ENCODE assay signal across 1 cellular context in the genomic region with DNA sequence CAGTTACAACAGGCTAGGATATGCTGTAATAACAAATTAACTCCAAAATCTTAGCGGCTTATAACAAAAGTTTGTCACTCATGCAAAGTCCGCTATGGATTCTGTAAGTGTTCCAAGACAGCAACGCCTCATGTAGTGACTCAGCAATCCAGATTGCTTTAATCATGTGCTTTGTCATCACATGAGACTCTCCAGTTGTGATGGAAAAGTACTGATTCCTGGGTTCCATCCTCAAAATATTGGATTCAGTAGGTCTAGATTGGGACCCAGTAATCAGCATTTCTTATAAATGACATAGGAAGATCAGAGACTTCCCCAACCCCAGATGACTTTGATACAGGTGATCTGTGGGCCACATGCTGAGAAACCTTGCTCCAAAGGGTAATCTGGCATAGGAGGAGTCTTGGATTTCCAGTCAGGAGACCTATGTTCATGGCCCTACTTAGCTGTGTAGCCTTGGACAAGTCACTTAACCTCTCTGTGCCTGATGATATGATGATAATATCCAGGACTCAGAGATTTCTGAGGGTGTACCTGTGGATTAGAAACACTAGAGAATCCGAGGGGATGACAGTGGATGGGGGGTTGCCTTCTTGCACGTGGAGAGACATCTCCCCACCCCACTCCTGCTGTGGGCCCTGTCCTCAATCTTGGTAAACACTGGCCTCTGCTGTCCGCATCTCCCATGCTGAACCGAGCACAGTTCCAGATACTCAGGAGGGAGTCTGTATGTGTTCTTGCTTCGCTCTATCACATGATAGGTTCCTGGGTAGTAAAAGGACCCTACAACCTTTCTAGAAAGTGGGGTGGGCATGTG.
TF ChIP-seq lines count a peak whose summit lies in the region.

No MANE protein-coding gene starts in this region.

TF ChIP-seq in K562, 482 proteins besides CTCF, POLR2A, EP300 and RAD21 (continued from another document and continues in another):
- TF ChIP-seq ATF7 (IDR thresholded peaks at IDR 0.05) (no peak; the same call in 1 of the 2 replicates), STAG1 (CRISPR knock-in tag; IDR thresholded peaks at IDR 0.05; ENCODE audit: borderline replicate concordance) (no peak), PHB2 (IDR thresholded peaks at IDR 0.05; ENCODE audit: low read depth) (no peak), SAP30 (IDR thresholded peaks at IDR 0.05; ENCODE audit: borderline replicate concordance, insufficient read depth, low read depth, low read length, poor library complexity, severe bottlenecking) (no peak), FOXA1 (IDR thresholded peaks at IDR 0.05; ENCODE audit: borderline replicate concordance) (no peak), ERF (CRISPR knock-in tag; IDR thresholded peaks at IDR 0.05) (no peak), MED1 (CRISPR knock-in tag; IDR thresholded peaks at IDR 0.05; ENCODE audit: borderline replicate concordance) (no peak), ZNF133 (CRISPR knock-in tag; IDR thresholded peaks at IDR 0.05) (no peak), KDM5B (IDR thresholded peaks at IDR 0.05; ENCODE audit: insufficient replicate concordance, low read depth, low read length) (no peak), RNF2 (IDR thresholded peaks at IDR 0.05) (no peak), RBM34 (IDR thresholded peaks at IDR 0.05; ENCODE audit: borderline replicate concordance, insufficient read depth, low read length) (no peak), SRSF9 (IDR thresholded peaks at IDR 0.05; ENCODE audit: borderline replicate concordance, low read depth, low read length) (no peak), NFIC (IDR thresholded peaks at IDR 0.05) (no peak), ZNF124 (CRISPR knock-in tag; IDR thresholded peaks at IDR 0.05) (no peak), KLF13 (tag; IDR thresholded peaks at IDR 0.05; ENCODE audit: borderline replicate concordance, low read depth) (no peak), FOXJ3 (CRISPR knock-in tag; IDR thresholded peaks at IDR 0.05) (no peak), PHF8 (IDR thresholded peaks at IDR 0.05; ENCODE audit: borderline replicate concordance, low read length) (no peak), RCOR1 (IDR thresholded peaks at IDR 0.05; ENCODE audit: borderline replicate concordance in 1 of 2, low read depth in 2 of 2, low read length in 2 of 2) (no peak; a peak in 1 of 4 replicates), ZNF282 (CRISPR knock-in tag; IDR thresholded peaks at IDR 0.05) (no peak), NFE2 (IDR thresholded peaks at IDR 0.05; ENCODE audit: low read depth) (peak; percentile 94), PML (IDR thresholded peaks at IDR 0.05; ENCODE audit: low read length) (no peak), THRAP3 (IDR thresholded peaks at IDR 0.05; ENCODE audit: borderline replicate concordance) (no peak), ZNF589 (CRISPR knock-in tag; IDR thresholded peaks at IDR 0.05; ENCODE audit: low read depth) (no peak), SETDB1 (IDR thresholded peaks at IDR 0.05; ENCODE audit: low read length) (no peak), C11orf30 (IDR thresholded peaks at IDR 0.05; ENCODE audit: low read depth) (peak; percentile 95), CREM (IDR thresholded peaks at IDR 0.05; ENCODE audit: low read depth) (peak; percentile 18; the same call in 1 of the 2 replicates), PHF21A (IDR thresholded peaks at IDR 0.05; ENCODE audit: borderline replicate concordance, low read depth) (no peak), BMI1 (IDR thresholded peaks at IDR 0.05; ENCODE audit: low read length) (no peak), ZNF408 (CRISPR knock-in tag; IDR thresholded peaks at IDR 0.05; ENCODE audit: low read depth) (no peak), ZNF436 (CRISPR knock-in tag; IDR thresholded peaks at IDR 0.05) (no peak), TFAM (CRISPR knock-in tag; conservative IDR thresholded peaks at IDR 0.05) (no peak), ZNF3 (CRISPR knock-in tag; IDR thresholded peaks at IDR 0.05) (no peak)
- TF ChIP-seq, protein P1, sequence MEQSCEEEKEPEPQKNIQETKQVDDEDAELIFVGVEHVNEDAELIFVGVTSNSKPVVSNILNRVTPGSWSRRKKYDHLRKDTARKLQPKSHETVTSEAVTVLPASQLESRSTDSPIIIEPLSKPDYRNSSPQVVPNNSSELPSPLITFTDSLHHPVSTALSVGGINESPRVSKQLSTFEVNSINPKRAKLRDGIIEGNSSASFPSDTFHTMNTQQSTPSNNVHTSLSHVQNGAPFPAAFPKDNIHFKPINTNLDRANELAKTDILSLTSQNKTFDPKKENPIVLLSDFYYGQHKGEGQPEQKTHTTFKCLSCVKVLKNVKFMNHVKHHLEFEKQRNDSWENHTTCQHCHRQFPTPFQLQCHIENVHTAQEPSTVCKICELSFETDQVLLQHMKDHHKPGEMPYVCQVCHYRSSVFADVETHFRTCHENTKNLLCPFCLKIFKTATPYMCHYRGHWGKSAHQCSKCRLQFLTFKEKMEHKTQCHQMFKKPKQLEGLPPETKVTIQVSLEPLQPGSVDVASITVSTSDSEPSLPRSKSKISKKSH (CRISPR knock-in tag; IDR thresholded peaks at IDR 0.05), result no peak
- TF ChIP-seq, protein P2, sequence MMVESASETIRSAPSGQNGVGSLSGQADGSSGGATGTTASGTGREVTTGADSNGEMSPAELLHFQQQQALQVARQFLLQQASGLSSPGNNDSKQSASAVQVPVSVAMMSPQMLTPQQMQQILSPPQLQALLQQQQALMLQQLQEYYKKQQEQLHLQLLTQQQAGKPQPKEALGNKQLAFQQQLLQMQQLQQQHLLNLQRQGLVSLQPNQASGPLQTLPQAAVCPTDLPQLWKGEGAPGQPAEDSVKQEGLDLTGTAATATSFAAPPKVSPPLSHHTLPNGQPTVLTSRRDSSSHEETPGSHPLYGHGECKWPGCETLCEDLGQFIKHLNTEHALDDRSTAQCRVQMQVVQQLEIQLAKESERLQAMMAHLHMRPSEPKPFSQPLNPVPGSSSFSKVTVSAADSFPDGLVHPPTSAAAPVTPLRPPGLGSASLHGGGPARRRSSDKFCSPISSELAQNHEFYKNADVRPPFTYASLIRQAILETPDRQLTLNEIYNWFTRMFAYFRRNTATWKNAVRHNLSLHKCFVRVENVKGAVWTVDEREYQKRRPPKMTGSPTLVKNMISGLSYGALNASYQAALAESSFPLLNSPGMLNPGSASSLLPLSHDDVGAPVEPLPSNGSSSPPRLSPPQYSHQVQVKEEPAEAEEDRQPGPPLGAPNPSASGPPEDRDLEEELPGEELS (CRISPR knock-in tag; IDR thresholded peaks at IDR 0.05; ENCODE audit: borderline replicate concordance), result no peak
- TF ChIP-seq, protein P3, sequence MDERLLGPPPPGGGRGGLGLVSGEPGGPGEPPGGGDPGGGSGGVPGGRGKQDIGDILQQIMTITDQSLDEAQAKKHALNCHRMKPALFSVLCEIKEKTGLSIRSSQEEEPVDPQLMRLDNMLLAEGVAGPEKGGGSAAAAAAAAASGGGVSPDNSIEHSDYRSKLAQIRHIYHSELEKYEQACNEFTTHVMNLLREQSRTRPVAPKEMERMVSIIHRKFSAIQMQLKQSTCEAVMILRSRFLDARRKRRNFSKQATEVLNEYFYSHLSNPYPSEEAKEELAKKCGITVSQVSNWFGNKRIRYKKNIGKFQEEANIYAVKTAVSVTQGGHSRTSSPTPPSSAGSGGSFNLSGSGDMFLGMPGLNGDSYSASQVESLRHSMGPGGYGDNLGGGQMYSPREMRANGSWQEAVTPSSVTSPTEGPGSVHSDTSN (CRISPR knock-in tag; IDR thresholded peaks at IDR 0.05; ENCODE audit: low read depth), result no peak
- TF ChIP-seq, protein P3 (tag; conservative IDR thresholded peaks at IDR 0.05; ENCODE audit: low read depth), result peak; percentile 71
- TF ChIP-seq, protein P4, sequence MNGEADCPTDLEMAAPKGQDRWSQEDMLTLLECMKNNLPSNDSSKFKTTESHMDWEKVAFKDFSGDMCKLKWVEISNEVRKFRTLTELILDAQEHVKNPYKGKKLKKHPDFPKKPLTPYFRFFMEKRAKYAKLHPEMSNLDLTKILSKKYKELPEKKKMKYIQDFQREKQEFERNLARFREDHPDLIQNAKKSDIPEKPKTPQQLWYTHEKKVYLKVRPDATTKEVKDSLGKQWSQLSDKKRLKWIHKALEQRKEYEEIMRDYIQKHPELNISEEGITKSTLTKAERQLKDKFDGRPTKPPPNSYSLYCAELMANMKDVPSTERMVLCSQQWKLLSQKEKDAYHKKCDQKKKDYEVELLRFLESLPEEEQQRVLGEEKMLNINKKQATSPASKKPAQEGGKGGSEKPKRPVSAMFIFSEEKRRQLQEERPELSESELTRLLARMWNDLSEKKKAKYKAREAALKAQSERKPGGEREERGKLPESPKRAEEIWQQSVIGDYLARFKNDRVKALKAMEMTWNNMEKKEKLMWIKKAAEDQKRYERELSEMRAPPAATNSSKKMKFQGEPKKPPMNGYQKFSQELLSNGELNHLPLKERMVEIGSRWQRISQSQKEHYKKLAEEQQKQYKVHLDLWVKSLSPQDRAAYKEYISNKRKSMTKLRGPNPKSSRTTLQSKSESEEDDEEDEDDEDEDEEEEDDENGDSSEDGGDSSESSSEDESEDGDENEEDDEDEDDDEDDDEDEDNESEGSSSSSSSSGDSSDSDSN (IDR thresholded peaks at IDR 0.05; ENCODE audit: borderline replicate concordance in 1 of 2, low read depth in 2 of 2, low read length in 2 of 2), result no peak
- TF ChIP-seq, protein P5, sequence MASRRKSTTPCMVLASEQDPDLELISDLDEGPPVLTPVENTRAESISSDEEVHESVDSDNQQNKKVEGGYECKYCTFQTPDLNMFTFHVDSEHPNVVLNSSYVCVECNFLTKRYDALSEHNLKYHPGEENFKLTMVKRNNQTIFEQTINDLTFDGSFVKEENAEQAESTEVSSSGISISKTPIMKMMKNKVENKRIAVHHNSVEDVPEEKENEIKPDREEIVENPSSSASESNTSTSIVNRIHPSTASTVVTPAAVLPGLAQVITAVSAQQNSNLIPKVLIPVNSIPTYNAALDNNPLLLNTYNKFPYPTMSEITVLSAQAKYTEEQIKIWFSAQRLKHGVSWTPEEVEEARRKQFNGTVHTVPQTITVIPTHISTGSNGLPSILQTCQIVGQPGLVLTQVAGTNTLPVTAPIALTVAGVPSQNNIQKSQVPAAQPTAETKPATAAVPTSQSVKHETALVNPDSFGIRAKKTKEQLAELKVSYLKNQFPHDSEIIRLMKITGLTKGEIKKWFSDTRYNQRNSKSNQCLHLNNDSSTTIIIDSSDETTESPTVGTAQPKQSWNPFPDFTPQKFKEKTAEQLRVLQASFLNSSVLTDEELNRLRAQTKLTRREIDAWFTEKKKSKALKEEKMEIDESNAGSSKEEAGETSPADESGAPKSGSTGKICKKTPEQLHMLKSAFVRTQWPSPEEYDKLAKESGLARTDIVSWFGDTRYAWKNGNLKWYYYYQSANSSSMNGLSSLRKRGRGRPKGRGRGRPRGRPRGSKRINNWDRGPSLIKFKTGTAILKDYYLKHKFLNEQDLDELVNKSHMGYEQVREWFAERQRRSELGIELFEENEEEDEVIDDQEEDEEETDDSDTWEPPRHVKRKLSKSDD (conservative IDR thresholded peaks at IDR 0.05; ENCODE audit: low read length), result no peak
- TF ChIP-seq, protein P6, sequence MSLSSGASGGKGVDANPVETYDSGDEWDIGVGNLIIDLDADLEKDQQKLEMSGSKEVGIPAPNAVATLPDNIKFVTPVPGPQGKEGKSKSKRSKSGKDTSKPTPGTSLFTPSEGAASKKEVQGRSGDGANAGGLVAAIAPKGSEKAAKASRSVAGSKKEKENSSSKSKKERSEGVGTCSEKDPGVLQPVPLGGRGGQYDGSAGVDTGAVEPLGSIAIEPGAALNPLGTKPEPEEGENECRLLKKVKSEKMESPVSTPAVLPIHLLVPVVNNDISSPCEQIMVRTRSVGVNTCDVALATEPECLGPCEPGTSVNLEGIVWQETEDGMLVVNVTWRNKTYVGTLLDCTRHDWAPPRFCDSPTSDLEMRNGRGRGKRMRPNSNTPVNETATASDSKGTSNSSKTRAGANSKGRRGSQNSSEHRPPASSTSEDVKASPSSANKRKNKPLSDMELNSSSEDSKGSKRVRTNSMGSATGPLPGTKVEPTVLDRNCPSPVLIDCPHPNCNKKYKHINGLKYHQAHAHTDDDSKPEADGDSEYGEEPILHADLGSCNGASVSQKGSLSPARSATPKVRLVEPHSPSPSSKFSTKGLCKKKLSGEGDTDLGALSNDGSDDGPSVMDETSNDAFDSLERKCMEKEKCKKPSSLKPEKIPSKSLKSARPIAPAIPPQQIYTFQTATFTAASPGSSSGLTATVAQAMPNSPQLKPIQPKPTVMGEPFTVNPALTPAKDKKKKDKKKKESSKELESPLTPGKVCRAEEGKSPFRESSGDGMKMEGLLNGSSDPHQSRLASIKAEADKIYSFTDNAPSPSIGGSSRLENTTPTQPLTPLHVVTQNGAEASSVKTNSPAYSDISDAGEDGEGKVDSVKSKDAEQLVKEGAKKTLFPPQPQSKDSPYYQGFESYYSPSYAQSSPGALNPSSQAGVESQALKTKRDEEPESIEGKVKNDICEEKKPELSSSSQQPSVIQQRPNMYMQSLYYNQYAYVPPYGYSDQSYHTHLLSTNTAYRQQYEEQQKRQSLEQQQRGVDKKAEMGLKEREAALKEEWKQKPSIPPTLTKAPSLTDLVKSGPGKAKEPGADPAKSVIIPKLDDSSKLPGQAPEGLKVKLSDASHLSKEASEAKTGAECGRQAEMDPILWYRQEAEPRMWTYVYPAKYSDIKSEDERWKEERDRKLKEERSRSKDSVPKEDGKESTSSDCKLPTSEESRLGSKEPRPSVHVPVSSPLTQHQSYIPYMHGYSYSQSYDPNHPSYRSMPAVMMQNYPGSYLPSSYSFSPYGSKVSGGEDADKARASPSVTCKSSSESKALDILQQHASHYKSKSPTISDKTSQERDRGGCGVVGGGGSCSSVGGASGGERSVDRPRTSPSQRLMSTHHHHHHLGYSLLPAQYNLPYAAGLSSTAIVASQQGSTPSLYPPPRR (CRISPR knock-in tag; IDR thresholded peaks at IDR 0.05; ENCODE audit: borderline replicate concordance), result no peak
- TF ChIP-seq, protein P7, sequence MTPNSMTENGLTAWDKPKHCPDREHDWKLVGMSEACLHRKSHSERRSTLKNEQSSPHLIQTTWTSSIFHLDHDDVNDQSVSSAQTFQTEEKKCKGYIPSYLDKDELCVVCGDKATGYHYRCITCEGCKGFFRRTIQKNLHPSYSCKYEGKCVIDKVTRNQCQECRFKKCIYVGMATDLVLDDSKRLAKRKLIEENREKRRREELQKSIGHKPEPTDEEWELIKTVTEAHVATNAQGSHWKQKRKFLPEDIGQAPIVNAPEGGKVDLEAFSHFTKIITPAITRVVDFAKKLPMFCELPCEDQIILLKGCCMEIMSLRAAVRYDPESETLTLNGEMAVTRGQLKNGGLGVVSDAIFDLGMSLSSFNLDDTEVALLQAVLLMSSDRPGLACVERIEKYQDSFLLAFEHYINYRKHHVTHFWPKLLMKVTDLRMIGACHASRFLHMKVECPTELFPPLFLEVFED (CRISPR knock-in tag; conservative IDR thresholded peaks at IDR 0.05), result no peak
